ENCODE assay signal across 9 cellular contexts in the genomic region with DNA sequence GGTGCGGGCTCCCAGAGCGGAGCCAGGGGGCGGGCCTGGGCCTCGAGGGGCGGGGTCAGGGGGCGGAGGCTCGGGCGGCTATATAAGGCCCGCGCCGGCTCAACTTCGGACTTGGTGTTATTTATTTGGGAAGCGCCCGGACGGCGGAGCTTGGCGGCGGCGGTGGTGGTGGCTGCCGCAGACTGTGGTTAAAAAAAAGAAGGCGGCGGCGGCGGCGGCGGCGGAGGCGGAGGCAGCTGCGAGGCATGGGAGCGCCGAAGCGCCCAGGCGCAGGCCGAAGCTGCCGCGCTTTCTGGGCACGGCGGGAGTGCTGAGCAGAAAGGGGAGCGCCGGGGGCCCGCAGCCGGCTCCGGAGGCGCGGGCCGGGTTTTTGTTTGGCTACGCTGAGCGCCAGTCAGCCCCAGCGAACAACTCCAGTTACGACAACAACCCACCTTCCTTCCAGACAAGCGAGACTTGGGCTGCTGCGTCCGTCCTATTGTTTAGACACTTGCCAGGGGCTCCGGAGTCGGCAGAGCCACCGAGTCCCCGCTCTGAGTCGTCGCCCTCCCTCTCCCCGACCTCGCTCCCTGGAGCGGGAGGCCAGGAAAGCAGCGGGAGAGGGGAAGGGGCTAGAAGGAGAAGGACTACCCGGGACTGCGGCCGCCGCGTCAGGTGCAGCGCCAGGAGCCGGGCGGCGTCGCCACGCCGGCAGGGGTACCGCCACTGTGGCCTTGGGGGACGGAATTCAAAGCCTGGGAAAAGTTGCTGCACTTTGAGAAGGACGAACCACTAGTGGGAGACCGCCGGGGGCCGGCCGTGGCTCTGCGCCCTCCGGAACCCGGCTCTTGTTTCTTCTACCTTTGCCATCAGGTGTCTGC. TPM values are rescaled to one million over a fixed set of nuclear protein-coding genes. Genes with fewer than 3 reads are reported as not detected.
A peak's percentile ranks its signal among the peaks of the same experiment; 100 is the strongest.
DNase-seq lines count a peak whose midpoint lies in the region; ATAC-seq and TF ChIP-seq lines count a peak whose summit lies in the region.
"Had no signal": no experiment of that assay in that cellular context is flagged by ENCODE, and none has a peak within 500 bp of the region (broad histone marks: within the 10 kb centered on the region; RNA-seq: fewer than 3 reads in every experiment).

A gene with protein sequence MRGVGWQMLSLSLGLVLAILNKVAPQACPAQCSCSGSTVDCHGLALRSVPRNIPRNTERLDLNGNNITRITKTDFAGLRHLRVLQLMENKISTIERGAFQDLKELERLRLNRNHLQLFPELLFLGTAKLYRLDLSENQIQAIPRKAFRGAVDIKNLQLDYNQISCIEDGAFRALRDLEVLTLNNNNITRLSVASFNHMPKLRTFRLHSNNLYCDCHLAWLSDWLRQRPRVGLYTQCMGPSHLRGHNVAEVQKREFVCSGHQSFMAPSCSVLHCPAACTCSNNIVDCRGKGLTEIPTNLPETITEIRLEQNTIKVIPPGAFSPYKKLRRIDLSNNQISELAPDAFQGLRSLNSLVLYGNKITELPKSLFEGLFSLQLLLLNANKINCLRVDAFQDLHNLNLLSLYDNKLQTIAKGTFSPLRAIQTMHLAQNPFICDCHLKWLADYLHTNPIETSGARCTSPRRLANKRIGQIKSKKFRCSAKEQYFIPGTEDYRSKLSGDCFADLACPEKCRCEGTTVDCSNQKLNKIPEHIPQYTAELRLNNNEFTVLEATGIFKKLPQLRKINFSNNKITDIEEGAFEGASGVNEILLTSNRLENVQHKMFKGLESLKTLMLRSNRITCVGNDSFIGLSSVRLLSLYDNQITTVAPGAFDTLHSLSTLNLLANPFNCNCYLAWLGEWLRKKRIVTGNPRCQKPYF (N-terminal part only) (plus strand): TSS at position 110 of the 860 bp plus-strand sequence. CDS start 1,911 bp downstream, outside the sequence.

- DNase-seq in GM10266 (ENCODE audit: extremely low spot score) (peak; percentile 79), GM23248 (peak; percentile 88), SJSA1 (ENCODE audit: low read depth in 1 of 2, low spot score in 2 of 2) (peak; percentile 98 to 99), coronary artery (ENCODE audit: low spot score) (peak; percentile 87), left lobe of liver (ENCODE audit: low spot score) (peak; percentile 85), kidney glomerular epithelial cell (lab: John Stamatoyannopoulos, UW) (no peak)
- no peak for DNase-seq in stimulated activated naive B cell treated with anti-CD40 and anti-IgM and Interleukin-4, amounts not matched to agents 10 μg/mL and 1 μg/mL and 100 μg/mL, for 72 hours

- H3K4me3 Mint-ChIP-seq in stimulated activated naive B cell treated with anti-CD40 and anti-IgM and Interleukin-4, amounts not matched to agents 10 μg/mL and 1 μg/mL and 100 μg/mL, for 72 hours: peak within 1 kb of the TSS; percentile 68 to 79
- H3K4me3 Mint-ChIP-seq: central memory CD8-positive, alpha-beta T cell had no signal

- no peak for TF ChIP-seq CTCF in GM10266 (IDR thresholded peaks at IDR 0.05; ENCODE audit: control insufficient read depth, insufficient read depth, low read depth, missing control alignments)
- no peak for TF ChIP-seq CTCF in coronary artery (IDR thresholded peaks at IDR 0.05)

- H2AFZ ChIP-seq in GM23248: peak within 1 kb of the TSS; percentile 85

- H4K20me1 ChIP-seq in GM23248 (ENCODE audit: insufficient read depth): no peaks in the 10 kb centered on the region

- peaks cover 12 to 40% of the 10 kb centered on the region in 2 donors for H3K4me1 Mint-ChIP-seq in stimulated activated naive B cell treated with anti-CD40 and anti-IgM and Interleukin-4, amounts not matched to agents 10 μg/mL and 1 μg/mL and 100 μg/mL, for 72 hours
- H3K4me1 Mint-ChIP-seq: central memory CD8-positive, alpha-beta T cell had no signal

- H3K27ac Mint-ChIP-seq in stimulated activated naive B cell treated with anti-CD40 and anti-IgM and Interleukin-4, amounts not matched to agents 10 μg/mL and 1 μg/mL and 100 μg/mL, for 72 hours: peak within 1 kb of the TSS; percentile 47

- H3K4me2 ChIP-seq in GM23248 (ENCODE audit: unreplicated experiment): peak within 1 kb of the TSS; percentile 99

- 2% methylated on average over 28 to 80 of the region's 85 CpGs for WGBS in GM23248 (ENCODE audit: low coverage in 1 of 2, low lambda C conversion rate in 2 of 2, missing lambda C conversion rate in 2 of 2), 2 experiments

- H3K4me1 ChIP-seq in GM23248 (ENCODE audit: insufficient read depth) (peaks cover 34% of the 10 kb centered on the region), SJSA1 (replicated peaks) (peaks cover 63% of the 10 kb centered on the region)

- in situ Hi-C loops in GM23248 (cut with MboI): loop anchor here (10.0 kb wide), 1 partner anchor 1017 kb away; no protein-coding TSS in a partner anchor

- H3K36me3 ChIP-seq in GM23248 (ENCODE audit: low read depth) (no peaks in the 10 kb centered on the region), SJSA1 (peaks cover 12% of the 10 kb centered on the region)

- H3K4me3 ChIP-seq in GM23248 (peak within 1 kb of the TSS; percentile 82), SJSA1 (peak within 1 kb of the TSS; percentile 51), coronary artery (peak within 1 kb of the TSS; percentile 79)

- no peaks in the 10 kb centered on the region for H3K27me3 ChIP-seq in GM23248 (replicated peaks; ENCODE audit: insufficient read depth)
- peaks cover 12% of the 10 kb centered on the region; the same call in 1 of the 2 replicates for H3K27me3 ChIP-seq in SJSA1 (replicated peaks)

- no peaks in the 10 kb centered on the region for H3K9me2 ChIP-seq in GM23248 (ENCODE audit: insufficient read depth)

- ATAC-seq in left lobe of liver: peak; percentile 96
- ATAC-seq in stimulated activated naive B cell treated with anti-CD40 and anti-IgM and Interleukin-4, amounts not matched to agents 10 μg/mL and 1 μg/mL and 100 μg/mL, for 72 hours (replicated peaks): peak; percentile 66 to 74

- H3K9me3 ChIP-seq in GM23248 (ENCODE audit: low read depth) (no peaks in the 10 kb centered on the region), SJSA1 (replicated peaks) (no peaks in the 10 kb centered on the region)

- peaks cover 50 to 60% of the 10 kb centered on the region in 2 donors for H3K27me3 Mint-ChIP-seq in stimulated activated naive B cell treated with anti-CD40 and anti-IgM and Interleukin-4, amounts not matched to agents 10 μg/mL and 1 μg/mL and 100 μg/mL, for 72 hours

- peak; percentile 49; the same call in 1 of the 2 replicates for TF ChIP-seq EP300 in Ishikawa (IDR thresholded peaks at IDR 0.05; ENCODE audit: borderline replicate concordance)

- H3K36me3 Mint-ChIP-seq in stimulated activated naive B cell treated with anti-CD40 and anti-IgM and Interleukin-4, amounts not matched to agents 10 μg/mL and 1 μg/mL and 100 μg/mL, for 72 hours: no peaks in the 10 kb centered on the region

- H3K79me2 ChIP-seq in GM23248 (ENCODE audit: insufficient read depth): peaks cover 49% of the 10 kb centered on the region

- peak within 1 kb of the TSS; percentile 77 for H3K9ac ChIP-seq in GM23248

- peak within 1 kb of the TSS; percentile 44 for H3K27ac ChIP-seq in GM23248
- no peak within 1 kb of the TSS for H3K27ac ChIP-seq in SJSA1
- H3K27ac ChIP-seq in coronary artery: peak within 1 kb of the TSS; percentile 46 to 70

- H3F3A ChIP-seq in GM23248 (ENCODE audit: insufficient read depth): peaks cover 29% of the 10 kb centered on the region

- TF ChIP-seq RAD21 in Ishikawa (IDR thresholded peaks at IDR 0.05; ENCODE audit: low read depth): no peak

- no peaks in the 10 kb centered on the region for H3K9me3 Mint-ChIP-seq in stimulated activated naive B cell treated with anti-CD40 and anti-IgM and Interleukin-4, amounts not matched to agents 10 μg/mL and 1 μg/mL and 100 μg/mL, for 72 hours

TF ChIP-seq in Ishikawa, 13 proteins besides CTCF, POLR2A, EP300 and RAD21 (continues in another document):
- TF ChIP-seq CEBPB (IDR thresholded peaks at IDR 0.05): 0 out of 2 replicates have a peak, but pooled peaks have one; percentile 2
- TF ChIP-seq FOXM1 (IDR thresholded peaks at IDR 0.05; ENCODE audit: borderline replicate concordance, low read depth): no peak
- TF ChIP-seq NFIC (IDR thresholded peaks at IDR 0.05): no peak
- TF ChIP-seq, protein P1, sequence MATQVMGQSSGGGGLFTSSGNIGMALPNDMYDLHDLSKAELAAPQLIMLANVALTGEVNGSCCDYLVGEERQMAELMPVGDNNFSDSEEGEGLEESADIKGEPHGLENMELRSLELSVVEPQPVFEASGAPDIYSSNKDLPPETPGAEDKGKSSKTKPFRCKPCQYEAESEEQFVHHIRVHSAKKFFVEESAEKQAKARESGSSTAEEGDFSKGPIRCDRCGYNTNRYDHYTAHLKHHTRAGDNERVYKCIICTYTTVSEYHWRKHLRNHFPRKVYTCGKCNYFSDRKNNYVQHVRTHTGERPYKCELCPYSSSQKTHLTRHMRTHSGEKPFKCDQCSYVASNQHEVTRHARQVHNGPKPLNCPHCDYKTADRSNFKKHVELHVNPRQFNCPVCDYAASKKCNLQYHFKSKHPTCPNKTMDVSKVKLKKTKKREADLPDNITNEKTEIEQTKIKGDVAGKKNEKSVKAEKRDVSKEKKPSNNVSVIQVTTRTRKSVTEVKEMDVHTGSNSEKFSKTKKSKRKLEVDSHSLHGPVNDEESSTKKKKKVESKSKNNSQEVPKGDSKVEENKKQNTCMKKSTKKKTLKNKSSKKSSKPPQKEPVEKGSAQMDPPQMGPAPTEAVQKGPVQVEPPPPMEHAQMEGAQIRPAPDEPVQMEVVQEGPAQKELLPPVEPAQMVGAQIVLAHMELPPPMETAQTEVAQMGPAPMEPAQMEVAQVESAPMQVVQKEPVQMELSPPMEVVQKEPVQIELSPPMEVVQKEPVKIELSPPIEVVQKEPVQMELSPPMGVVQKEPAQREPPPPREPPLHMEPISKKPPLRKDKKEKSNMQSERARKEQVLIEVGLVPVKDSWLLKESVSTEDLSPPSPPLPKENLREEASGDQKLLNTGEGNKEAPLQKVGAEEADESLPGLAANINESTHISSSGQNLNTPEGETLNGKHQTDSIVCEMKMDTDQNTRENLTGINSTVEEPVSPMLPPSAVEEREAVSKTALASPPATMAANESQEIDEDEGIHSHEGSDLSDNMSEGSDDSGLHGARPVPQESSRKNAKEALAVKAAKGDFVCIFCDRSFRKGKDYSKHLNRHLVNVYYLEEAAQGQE (IDR thresholded peaks at IDR 0.05; ENCODE audit: low read depth): 0 out of 2 replicates have a peak, but pooled peaks have one; percentile 10
- TF ChIP-seq YY1 (IDR thresholded peaks at IDR 0.05; ENCODE audit: low read depth): 0 out of 2 replicates have a peak, but pooled peaks have one; percentile 14
- peak; percentile 84 for TF ChIP-seq TAF1 (IDR thresholded peaks at IDR 0.05; ENCODE audit: low read depth)
- 0 out of 2 replicates have a peak, but pooled peaks have one; percentile 25 for TF ChIP-seq ZBTB7A (IDR thresholded peaks at IDR 0.05; ENCODE audit: low read depth)
- TF ChIP-seq, protein P2, sequence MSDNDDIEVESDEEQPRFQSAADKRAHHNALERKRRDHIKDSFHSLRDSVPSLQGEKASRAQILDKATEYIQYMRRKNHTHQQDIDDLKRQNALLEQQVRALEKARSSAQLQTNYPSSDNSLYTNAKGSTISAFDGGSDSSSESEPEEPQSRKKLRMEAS (IDR thresholded peaks at IDR 0.05): peak; percentile 61

RNA-seq across cellular contexts. Expression of the gene that starts here (rescaled TPM):
- 23.0 and 24.9 TPM in 2 replicates for total RNA-seq in GM23248 (2014; rRNA removed; shearing (Covaris generic))
- polyA plus RNA-seq in GM23248 (2016; fragmentation: Nextera tagmentation; extraction: Ambion mirVana): 43.9 and 50.8 TPM in 2 replicates
- total RNA-seq in SJSA1 (2014; rRNA removed; shearing (Covaris generic)): 13.4 and 20.7 TPM in 2 replicates
- total RNA-seq in left lobe of liver: 0.63 TPM

Comparison
In these comparisons a context has a peak if more than half of its experiments do, and no peak if none do; other contexts are left out.
1. Peak in DNase-seq and ATAC-seq in left lobe of liver; RNA of the gene not detected or under 1 TPM.
2. DNase-seq: peak in GM10266 (single experiment), GM23248 (single experiment), SJSA1 (2 of 2) and coronary artery (single experiment); none in stimulated activated naive B cell treated with anti-CD40 and anti-IgM and Interleukin-4, amounts not matched to agents 10 μg/mL and 1 μg/mL and 100 μg/mL, for 72 hours (single experiment) and kidney glomerular epithelial cell (single experiment).
3. Peak in every context shown above with its lines, with median percentiles within 50 percentile points of each other: H3K4me3 ChIP-seq.